12 cellular contexts compared by ENCODE assay signal in genomic region chrX:22950278-22951266, GRCh38. TPM values are rescaled to one million over a fixed set of nuclear protein-coding genes. Genes with fewer than 3 reads are reported as not detected.
DNase-seq lines count a peak whose midpoint lies in the region; ATAC-seq and TF ChIP-seq lines count a peak whose summit lies in the region.
"Had no signal": no experiment of that assay in that cellular context is flagged by ENCODE, and none has a peak within 500 bp of the region (broad histone marks: within the 10 kb centered on the region; RNA-seq: fewer than 3 reads in every experiment).

No MANE protein-coding gene starts in this region.

- DNase-seq in NOMO-1 treated with DMSO at 0.1 percent for 48 hours (lab: John Stamatoyannopoulos, UW; ENCODE audit: unreplicated experiment) (peak; percentile 58), NOMO-1 treated with dmso at 0.1 percent for 144 hours (lab: John Stamatoyannopoulos, UW; ENCODE audit: unreplicated experiment) (no peak), SKM-1 (lab: John Stamatoyannopoulos, UW; ENCODE audit: unreplicated experiment) (peak; percentile 1), fibroblast of the aortic adventitia (ENCODE audit: low read depth) (peak; percentile 91), ureter (ENCODE audit: low spot score) (peak; percentile 43), T-helper 9 cell (no peak)
- DNase-seq: activated naive CD8-positive, alpha-beta T cell treated with anti-CD3 and anti-CD28 coated beads, Interleukin-2, amount 10 ng/mL, durations not matched to agents 7 days and 5 days; NCI-H1694; stimulated activated naive CD4-positive, alpha-beta T cell had no signal

- ATAC-seq in HG02763 (IDR thresholded peaks at IDR 0.05; ENCODE audit: unreplicated experiment) = no peak
- no peak for ATAC-seq in HG02852 (IDR thresholded peaks at IDR 0.05; ENCODE audit: unreplicated experiment)

- H3K4me3 ChIP-seq in fibroblast of the aortic adventitia (ENCODE audit: low read depth, low read length) = no peak overlapping the region

- TF ChIP-seq CTCF in fibroblast of the aortic adventitia (IDR thresholded peaks at IDR 0.05; ENCODE audit: insufficient read depth, low read length) = no peak

RNA-seq across cellular contexts. Expression of gene DDX53, which starts 49.2 kb away (rescaled TPM):
- total RNA-seq in fibroblast of the aortic adventitia (ENCODE audit: low replicate concordance) = not detected in 2 replicates
- not detected for total RNA-seq in ureter
- total RNA-seq: activated naive CD8-positive, alpha-beta T cell treated with anti-CD3 and anti-CD28 coated beads, Interleukin-2, amount 10 ng/mL, durations not matched to agents 7 days and 5 days; pulmonary artery endothelial cell had no signal

Comparison
In these comparisons a context has a peak if more than half of its experiments do, and no peak if none do; other contexts are left out.
1. DNase-seq: peak in NOMO-1 treated with DMSO at 0.1 percent for 48 hours (single experiment), SKM-1 (single experiment), fibroblast of the aortic adventitia (single experiment) and ureter (single experiment); none in NOMO-1 treated with dmso at 0.1 percent for 144 hours (single experiment) and T-helper 9 cell (single experiment).